ENCODE assay signal across 22 cellular contexts in the genomic region with DNA sequence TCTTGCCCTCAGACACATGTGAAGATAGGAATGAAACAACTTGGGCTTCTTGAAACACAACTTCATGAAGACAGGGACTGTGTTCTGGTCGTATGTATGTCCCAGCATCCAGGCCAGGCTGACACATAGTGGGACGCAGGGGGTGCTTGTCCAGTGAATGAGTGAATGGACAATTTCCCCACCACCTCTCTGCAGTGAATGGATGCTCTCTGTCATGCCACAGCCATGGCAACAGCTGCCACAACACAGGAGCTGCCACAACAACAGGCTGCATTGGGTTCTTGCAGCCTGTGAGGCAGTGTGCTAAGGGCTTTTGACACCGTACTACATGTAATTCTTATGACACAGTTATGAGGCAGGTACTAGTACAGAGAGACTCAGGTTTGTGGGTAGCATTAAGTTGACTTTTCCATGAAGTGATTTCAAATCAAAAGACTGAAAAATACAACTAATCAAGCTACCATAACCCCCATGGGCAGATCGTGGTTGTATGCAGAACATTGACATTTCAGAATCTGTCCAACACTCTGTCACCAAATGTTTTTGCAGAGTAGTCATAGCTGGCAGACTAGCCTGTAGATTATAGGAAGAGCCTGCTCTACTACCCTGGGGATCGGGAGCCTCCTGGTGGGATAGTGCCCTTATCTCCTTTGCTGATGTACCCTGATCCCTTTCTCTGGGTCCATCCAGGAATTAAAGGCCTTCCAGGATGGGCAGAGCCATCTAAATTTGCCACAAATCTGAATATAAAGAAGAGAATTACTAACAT. TPM values are rescaled to one million over a fixed set of nuclear protein-coding genes. Genes with fewer than 3 reads are reported as not detected.
DNase-seq lines count a peak whose midpoint lies in the region; TF ChIP-seq lines count a peak whose summit lies in the region.
"Had no signal": no experiment of that assay in that cellular context is flagged by ENCODE, and none has a peak within 500 bp of the region (broad histone marks: within the 10 kb centered on the region; RNA-seq: fewer than 3 reads in every experiment).

No MANE protein-coding gene starts in this region.

- H3F3A ChIP-seq in neural cell (ENCODE audit: insufficient read depth, low read length, poor library complexity, severe bottlenecking): no peaks in the 10 kb centered on the region

- H3K9me2 ChIP-seq in neural cell (ENCODE audit: insufficient read depth, low read length): no peaks in the 10 kb centered on the region

- no peak overlapping the region for H3K27ac ChIP-seq in neural cell (ENCODE audit: low read length)
- H3K27ac ChIP-seq: 22Rv1, cardiac muscle cell, RWPE1, tibial artery had no signal

- no peaks in the 10 kb centered on the region for H3K9me3 ChIP-seq in neural cell (ENCODE audit: low read length)
- H3K9me3 ChIP-seq: tibial artery had no signal

- no peaks in the 10 kb centered on the region for H3K36me3 ChIP-seq in neural cell (ENCODE audit: insufficient read depth, low read length)
- H3K36me3 ChIP-seq: cardiac muscle cell, tibial artery had no signal

- TF ChIP-seq RAD21 in neural cell (conservative IDR thresholded peaks at IDR 0.05): no peak

- no peaks in the 10 kb centered on the region for H3K27me3 ChIP-seq in neural cell (ENCODE audit: insufficient read depth, low read depth, low read length)
- H3K27me3 ChIP-seq: cardiac muscle cell, tibial artery had no signal

- H3K4me2 ChIP-seq in neural cell (ENCODE audit: low read length): no peak overlapping the region

- no peak overlapping the region for H2AFZ ChIP-seq in neural cell (ENCODE audit: low read depth, low read length)

- DNase-seq in DMS53 (lab: John Stamatoyannopoulos, UW) (peak; percentile 25), DMS53 treated with DMSO at 0.1 percent for 48 hours (lab: John Stamatoyannopoulos, UW; ENCODE audit: unreplicated experiment) (no peak), NCI-H2171 (lab: John Stamatoyannopoulos, UW) (peak; percentile 29), ecto neural progenitor cell (ENCODE audit: low spot score) (peak; percentile 25), SHP77 (lab: John Stamatoyannopoulos, UW) (no peak), C1 segment of cervical spinal cord (lab: John Stamatoyannopoulos, UW) (no peak), D341Med (ENCODE audit: low spot score) (no peak)
- DNase-seq: activated CD4-positive, alpha-beta T cell treated with anti-CD3 and anti-CD28 coated beads for 4 hours; activated naive CD4-positive, alpha-beta T cell treated with Interleukin-2 at 50 U/mL for 16 hours; activated T-cell treated with anti-CD3 and anti-CD28 coated beads, Interleukin-2, amount 50 U/mL, for 48 hours; amniotic stem cell; CD4-positive, alpha-beta memory T cell; DMS79; KG1; MV-4-11; NCI-H187 treated with DMSO at 0.1 percent for 48 hours; stimulated activated naive CD8-positive, alpha-beta T cell treated with anti-CD3 and anti-CD28 coated beads, Interleukin-15, amount 100 ng/mL, for 72 hours; tibial artery had no signal

- no peak for TF ChIP-seq EP300 in neural cell (conservative IDR thresholded peaks at IDR 0.05; ENCODE audit: poor library complexity, severe bottlenecking)

- no peaks in the 10 kb centered on the region for H3K79me2 ChIP-seq in neural cell (replicated peaks; ENCODE audit: insufficient read depth, low read length)

- no peak overlapping the region for H3K4me3 ChIP-seq in neural cell (ENCODE audit: low read length)
- H3K4me3 ChIP-seq: cardiac muscle cell, tibial artery had no signal

- no peak for TF ChIP-seq CTCF in neural cell (IDR thresholded peaks at IDR 0.05; ENCODE audit: poor library complexity, severe bottlenecking)

- no peak overlapping the region for H3K9ac ChIP-seq in neural cell (ENCODE audit: low read length)

- no peaks in the 10 kb centered on the region for H4K20me1 ChIP-seq in neural cell (ENCODE audit: insufficient read depth)

TF ChIP-seq in neural cell, 6 proteins besides CTCF, POLR2A, EP300 and RAD21:
- TF ChIP-seq MXI1 (conservative IDR thresholded peaks at IDR 0.05; ENCODE audit: poor library complexity, severe bottlenecking) (peak; percentile 20), SMC3 (conservative IDR thresholded peaks at IDR 0.05; ENCODE audit: poor library complexity) (no peak)

RNA-seq across cellular contexts. Expression of a gene that starts 40.8 kb away (rescaled TPM):
- 10.7 and 12.3 TPM in 2 replicates for polyA plus RNA-seq in neural cell
- polyA minus RNA-seq in neural cell: 64.5 and 86.5 TPM in 2 replicates
- polyA plus RNA-seq: CD4-positive, alpha-beta memory T cell had no signal

Comparison
In these comparisons a context has a peak if more than half of its experiments do, and no peak if none do; other contexts are left out.
1. DNase-seq: peak in DMS53 (single experiment), NCI-H2171 (single experiment) and ecto neural progenitor cell (single experiment); none in DMS53 treated with DMSO at 0.1 percent for 48 hours (single experiment), SHP77 (0 of 2), C1 segment of cervical spinal cord (0 of 14) and D341Med (single experiment).